In the genomic region with DNA sequence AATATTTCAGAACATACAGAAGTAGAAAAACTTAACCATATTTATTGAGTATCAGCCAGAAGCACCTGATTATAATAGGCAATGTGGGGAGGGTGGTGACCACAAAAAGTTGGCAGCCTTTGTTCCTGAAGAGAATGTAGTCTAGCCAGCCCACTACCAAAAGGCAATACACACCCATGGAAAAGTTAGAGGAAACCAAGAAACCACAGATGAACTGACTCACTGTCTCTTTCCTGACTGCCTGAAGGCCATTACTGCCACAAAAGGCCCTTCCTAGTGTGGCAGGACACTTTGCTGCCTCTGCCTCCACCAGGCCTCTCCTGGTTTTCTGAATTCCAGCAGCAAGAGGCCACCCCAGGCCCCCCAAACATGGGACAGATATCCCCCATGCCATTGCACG, we compare ENCODE assay signal across 18 cellular contexts. TPM values are rescaled to one million over a fixed set of nuclear protein-coding genes. Genes with fewer than 3 reads are reported as not detected.
DNase-seq lines count a peak whose midpoint lies in the region; ATAC-seq and TF ChIP-seq lines count a peak whose summit lies in the region.
"Had no signal": no experiment of that assay in that cellular context is flagged by ENCODE, and none has a peak within 500 bp of the region (broad histone marks: within the 10 kb centered on the region; RNA-seq: fewer than 3 reads in every experiment).

No MANE protein-coding gene starts in this region.

- TF ChIP-seq CTCF in foreskin keratinocyte (conservative IDR thresholded peaks at IDR 0.05), result no peak
- TF ChIP-seq CTCF in uterus (IDR thresholded peaks at IDR 0.05), result no peak

- no peak overlapping the region for H3K4me3 ChIP-seq in uterus

- H3K9me3 ChIP-seq in uterus, result no peaks in the 10 kb centered on the region

- peak; percentile 86 for ATAC-seq in foreskin keratinocyte
- ATAC-seq: CD8-positive, alpha-beta T cell had no signal

- peaks cover 15% of the 10 kb centered on the region for H3K27me3 ChIP-seq in foreskin keratinocyte
- H3K27me3 ChIP-seq in uterus, result no peaks in the 10 kb centered on the region

- H3K27ac ChIP-seq in foreskin keratinocyte (no peak overlapping the region), uterus (no peak overlapping the region)
- H3K27ac ChIP-seq: HL-60 had no signal

- H3K36me3 ChIP-seq in uterus, result no peaks in the 10 kb centered on the region

- intact Hi-C loops in uterus (cut with DNase I; ENCODE audit: low total_unique reads), result no loop called here

- peaks cover 13% of the 10 kb centered on the region for H3K4me1 ChIP-seq in foreskin keratinocyte
- no peaks in the 10 kb centered on the region for H3K4me1 ChIP-seq in uterus

- no peak for TF ChIP-seq POLR2A in uterus (IDR thresholded peaks at IDR 0.05)

- DNase-seq in A172 (ENCODE audit: low spot score) (peak; percentile 6), Daoy (ENCODE audit: low read depth) (peak; percentile 83), RPMI7951 (ENCODE audit: low read depth) (peak; percentile 90), foreskin keratinocyte (peak in 1 of 2 donors; percentile 59), uterus (no peak), DMS79 treated with DMSO at 0.1 percent for 48 hours (lab: John Stamatoyannopoulos, UW) (no peak), HPDE6-E6E7 (ENCODE audit: extremely low spot score) (no peak), NAMALWA (ENCODE audit: low spot score) (no peak)
- DNase-seq: CD8-positive, alpha-beta T cell; HFFc6; KG1; MM.1S; NCI-H1417; NCI-H2029; NCI-H510A; NCI-H82; SIG-M5 had no signal

RNA-seq across cellular contexts. Expression of gene PROX1, which starts 14.6 kb away (rescaled TPM):
- total RNA-seq in A172 (2014; rRNA removed; shearing (Covaris generic)), result 0.22 TPM in 1 of 2 replicates, not detected in the other
- total RNA-seq in Daoy (2014; rRNA removed; shearing (Covaris generic)), result 0.98 and 1.5 TPM in 2 replicates
- 2.4 and 3.0 TPM in 2 replicates for total RNA-seq in RPMI7951 (2014; rRNA removed; shearing (Covaris generic))
- 0.21 and 0.31 TPM in 2 replicates for total RNA-seq in foreskin keratinocyte
- polyA plus RNA-seq in foreskin keratinocyte, result 0.02 TPM in 2 replicates
- total RNA-seq in uterus, result 1 to 10 TPM; 3.8 to 7.9 (median 4.1) TPM
- total RNA-seq: CD8-positive, alpha-beta T cell had no signal

Comparison
In these comparisons a context has a peak if more than half of its experiments do, and no peak if none do; other contexts are left out.
1. DNase-seq: peak in A172 (single experiment), Daoy (single experiment) and RPMI7951 (single experiment); none in uterus (0 of 2), DMS79 treated with DMSO at 0.1 percent for 48 hours (single experiment), HPDE6-E6E7 (single experiment) and NAMALWA (single experiment).